Comparison of ENCODE assay signal across 21 cellular contexts in the genomic region with DNA sequence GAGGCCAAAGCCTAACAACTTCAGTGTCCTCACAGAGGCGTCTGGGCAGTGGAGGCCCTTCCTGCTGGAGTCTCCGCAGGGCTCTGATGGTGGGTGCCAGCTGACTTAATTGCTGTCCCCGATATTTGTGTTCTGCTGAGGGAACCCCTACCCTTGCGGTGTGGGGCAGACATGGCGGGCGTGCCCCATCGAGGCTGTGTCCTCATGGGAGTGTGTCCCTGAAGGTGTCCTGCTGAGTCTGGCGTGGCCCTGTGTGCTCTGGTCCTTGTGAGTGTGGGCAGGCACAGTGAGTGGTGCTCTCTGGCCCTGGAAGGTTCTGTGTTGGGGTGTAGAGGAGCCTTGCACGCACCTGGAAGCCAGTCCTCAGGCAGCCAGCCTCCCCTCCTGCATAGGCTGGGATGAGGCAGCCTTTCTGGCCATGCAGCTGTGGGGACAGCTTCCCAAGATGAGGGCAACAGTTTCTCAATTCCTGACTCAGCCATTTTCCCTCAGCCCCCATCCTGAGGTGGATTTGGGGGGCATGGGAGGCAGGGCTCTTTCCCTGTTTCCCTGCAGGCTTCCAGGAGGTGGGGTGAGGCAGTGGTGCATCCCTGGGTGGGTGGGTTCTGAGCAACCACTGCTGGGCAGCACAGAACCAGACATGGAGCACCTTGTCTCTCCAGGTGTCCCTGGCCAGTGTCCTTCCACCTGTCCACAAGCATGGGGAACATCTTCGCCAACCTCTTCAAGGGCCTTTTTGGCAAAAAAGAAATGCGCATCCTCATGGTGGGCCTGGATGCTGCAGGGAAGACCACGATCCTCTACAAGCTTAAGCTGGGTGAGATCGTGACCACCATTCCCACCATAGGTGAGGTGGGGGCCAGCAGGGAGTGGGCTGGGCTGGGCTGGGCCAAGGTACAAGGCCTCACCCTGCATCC. TPM values are rescaled to one million over a fixed set of nuclear protein-coding genes. Genes with fewer than 3 reads are reported as not detected.
DNase-seq lines count a peak whose midpoint lies in the region; ATAC-seq, FAIRE-seq and TF ChIP-seq lines count a peak whose summit lies in the region.
"Had no signal": no experiment of that assay in that cellular context is flagged by ENCODE, and none has a peak within 500 bp of the region (broad histone marks: within the 10 kb centered on the region; RNA-seq: fewer than 3 reads in every experiment).

No MANE protein-coding gene starts in this region.

- peaks cover 22% of the 10 kb centered on the region for H3K4me1 Mint-ChIP-seq in activated naive CD4-positive, alpha-beta T cell treated with anti-CD3 and anti-CD28 coated beads, Interleukin-2, amount 10 ng/mL, durations not matched to agents 7 days and 5 days

- FAIRE-seq in kidney (lab: Jason Lieb, UNC) (no peak), GM12891 (lab: Jason Lieb, UNC) (no peak)
- FAIRE-seq: small intestine, urothelium cell line had no signal

- DNase-seq in activated naive CD4-positive, alpha-beta T cell treated with anti-CD3 and anti-CD28 coated beads, Interleukin-2, amount 10 ng/mL, durations not matched to agents 7 days and 5 days: peak; percentile 15
- DNase-seq in activated naive CD4-positive, alpha-beta T cell treated with anti-CD3 and anti-CD28 coated beads, Interleukin-2, amount 50 U/mL, for 16 hours: no peak
- DNase-seq in HuH-7 (ENCODE audit: low spot score): peak; percentile 15
- DNase-seq in kidney: peak; percentile 64
- DNase-seq in tibial artery: peak; percentile 12 to 57
- DNase-seq in GM12891 (ENCODE audit: insufficient read length, low spot score): no peak
- DNase-seq in GM10266 (ENCODE audit: extremely low spot score): no peak
- DNase-seq: activated CD4-positive, alpha-beta T cell treated with anti-CD3 and anti-CD28 coated beads, Interleukin-2, amount 10 ng/mL, durations not matched to agents 24 days and 14 days; activated gamma-delta T cell; brain microvascular endothelial cell; kidney glomerular epithelial cell; NCI-H1436; NCI-H2227 treated with DMSO at 0.1 percent for 48 hours; occipital lobe; SHP77 treated with DMSO at 0.1 percent for 48 hours; small intestine; stimulated activated naive B cell treated with anti-CD40 and anti-IgM and Interleukin-4, amounts not matched to agents 10 μg/mL and 1 μg/mL and 100 μg/mL, for 72 hours had no signal

- H3K27me3 ChIP-seq in tibial artery: no peaks in the 10 kb centered on the region
- H3K27me3 ChIP-seq: brain microvascular endothelial cell, heart left ventricle had no signal

- peaks cover 68% of the 10 kb centered on the region for H3K36me3 Mint-ChIP-seq in activated naive CD4-positive, alpha-beta T cell treated with anti-CD3 and anti-CD28 coated beads, Interleukin-2, amount 10 ng/mL, durations not matched to agents 7 days and 5 days

- peaks cover 18 to 25% of the 10 kb centered on the region in 2 donors for H3K36me3 ChIP-seq in kidney (ENCODE audit: control insufficient read depth in 1 of 2, insufficient read depth in 2 of 2, low read length in 2 of 2)
- H3K36me3 ChIP-seq in tibial artery: peaks cover 31 to 58% (median 52%) of the 10 kb centered on the region in 3 donors

- TF ChIP-seq CTCF in kidney (IDR thresholded peaks at IDR 0.05; ENCODE audit: borderline replicate concordance, extremely low read depth, insufficient read depth): no peak
- no peak for TF ChIP-seq CTCF in tibial artery (IDR thresholded peaks at IDR 0.05)
- TF ChIP-seq CTCF in GM10266 (IDR thresholded peaks at IDR 0.05; ENCODE audit: control insufficient read depth, insufficient read depth, low read depth, missing control alignments): no peak

- peaks cover 20% of the 10 kb centered on the region for H3K9me3 Mint-ChIP-seq in activated naive CD4-positive, alpha-beta T cell treated with anti-CD3 and anti-CD28 coated beads, Interleukin-2, amount 10 ng/mL, durations not matched to agents 7 days and 5 days

- CTCF ChIA-PET in activated naive CD4-positive, alpha-beta T cell treated with anti-CD3 and anti-CD28 coated beads, Interleukin-2, amount 10 ng/mL, durations not matched to agents 7 days and 5 days (lab: Charles Lee): no interaction called here

- no peak overlapping the region for H3K27ac Mint-ChIP-seq in activated naive CD4-positive, alpha-beta T cell treated with anti-CD3 and anti-CD28 coated beads, Interleukin-2, amount 10 ng/mL, durations not matched to agents 7 days and 5 days
- H3K27ac Mint-ChIP-seq: activated CD4-positive, alpha-beta T cell treated with anti-CD3 and anti-CD28 coated beads, Interleukin-2, amount 10 ng/mL, durations not matched to agents 24 days and 14 days had no signal

- no peak; the same call in 1 of the 2 replicates for TF ChIP-seq POLR2A in GM12891 (IDR thresholded peaks at IDR 0.05; ENCODE audit: low read depth, low read length)

- H3K27me3 Mint-ChIP-seq in activated naive CD4-positive, alpha-beta T cell treated with anti-CD3 and anti-CD28 coated beads, Interleukin-2, amount 10 ng/mL, durations not matched to agents 7 days and 5 days: no peaks in the 10 kb centered on the region
- H3K27me3 Mint-ChIP-seq: activated CD4-positive, alpha-beta T cell treated with anti-CD3 and anti-CD28 coated beads, Interleukin-2, amount 10 ng/mL, durations not matched to agents 24 days and 14 days; stimulated activated naive B cell treated with anti-CD40 and anti-IgM and Interleukin-4, amounts not matched to agents 10 μg/mL and 1 μg/mL and 100 μg/mL, for 72 hours had no signal

- H3K9ac ChIP-seq in kidney (ENCODE audit: low read length in 2 of 2): no peak overlapping the region

- no peak overlapping the region for H3K4me3 Mint-ChIP-seq in activated naive CD4-positive, alpha-beta T cell treated with anti-CD3 and anti-CD28 coated beads, Interleukin-2, amount 10 ng/mL, durations not matched to agents 7 days and 5 days
- H3K4me3 Mint-ChIP-seq: activated CD4-positive, alpha-beta T cell treated with anti-CD3 and anti-CD28 coated beads, Interleukin-2, amount 10 ng/mL, durations not matched to agents 24 days and 14 days; stimulated activated naive B cell treated with anti-CD40 and anti-IgM and Interleukin-4, amounts not matched to agents 10 μg/mL and 1 μg/mL and 100 μg/mL, for 72 hours; T-helper 2 cell treated with Interferon-gamma antibody and Interleukin-4, amounts not matched to agents 5 μg/mL and 100 μg/mL, for 36 hours had no signal

- H3K9me3 ChIP-seq in kidney (ENCODE audit: control insufficient read depth in 1 of 2, low read length in 2 of 2): peaks cover 0 to 8% of the 10 kb centered on the region in 2 donors
- H3K9me3 ChIP-seq in tibial artery: peaks cover 0 to 11% (median 6%) of the 10 kb centered on the region in 3 donors

- no peak for ATAC-seq in GM21515 (IDR thresholded peaks at IDR 0.05; ENCODE audit: unreplicated experiment)
- ATAC-seq: heart left ventricle; stimulated activated naive B cell treated with anti-CD40 and anti-IgM and Interleukin-4, amounts not matched to agents 10 μg/mL and 1 μg/mL and 100 μg/mL, for 72 hours had no signal

- H3K4me1 ChIP-seq in kidney (ENCODE audit: control insufficient read depth in 1 of 2, insufficient read depth in 1 of 2, low read depth in 1 of 2, low read length in 2 of 2): peaks cover 0 to 13% of the 10 kb centered on the region in 2 donors
- H3K4me1 ChIP-seq in tibial artery: peaks cover 0 to 36% (median 20%) of the 10 kb centered on the region in 4 donors

- H3K4me3 ChIP-seq in kidney (ENCODE audit: low read length in 2 of 2) (no peak overlapping the region), tibial artery (no peak overlapping the region)
- H3K4me3 ChIP-seq: heart left ventricle had no signal

- intact Hi-C loops in kidney (cut with DNase I) (no loop called here), tibial artery (cut with DNase I; ENCODE audit: low total_unique reads) (no loop called here)

- no peak overlapping the region for H3K27ac ChIP-seq in kidney (ENCODE audit: low read depth in 2 of 2, low read length in 2 of 2)
- no peak overlapping the region for H3K27ac ChIP-seq in tibial artery
- H3K27ac ChIP-seq: brain microvascular endothelial cell, heart left ventricle had no signal

TF ChIP-seq in GM12891, 5 proteins besides CTCF, POLR2A, EP300 and RAD21:
- TF ChIP-seq POU2F2 (IDR thresholded peaks at IDR 0.05; ENCODE audit: low read depth, low read length): no peak
- no peak for TF ChIP-seq PAX5 (IDR thresholded peaks at IDR 0.05; ENCODE audit: insufficient read depth, low read length, severe bottlenecking)
- TF ChIP-seq TAF1 (IDR thresholded peaks at IDR 0.05; ENCODE audit: low read depth, low read length): no peak
- no peak for TF ChIP-seq SPI1 (IDR thresholded peaks at IDR 0.05; ENCODE audit: low read depth, low read length)
- TF ChIP-seq POLR2AphosphoS5 (IDR thresholded peaks at IDR 0.05; ENCODE audit: low read depth, low read length): no peak; the same call in 1 of the 2 replicates
TF ChIP-seq in GM12891: peak in this region for 0.

RNA-seq across cellular contexts. Expression of gene C1orf35, which starts 6.5 kb away (rescaled TPM):
- 17.4 TPM for total RNA-seq in kidney
- 17.6 TPM for polyA plus RNA-seq in kidney (ENCODE audit: insufficient read depth, low read depth, low replicate concordance)
- polyA plus RNA-seq in GM12891 (2012; ENCODE audit: low read depth, missing spikeins): 12.0 TPM

RNA-seq across cellular contexts. Expression of gene MRPL55, which starts 12.4 kb away (rescaled TPM):
- total RNA-seq in kidney: 37.8 TPM
- 141 TPM for polyA plus RNA-seq in kidney (ENCODE audit: insufficient read depth, low read depth, low replicate concordance)
- 46.6 TPM for polyA plus RNA-seq in GM12891 (2012; ENCODE audit: low read depth, missing spikeins)

RNA-seq across cellular contexts. Expression of gene ARF1, which starts 14.2 kb away (rescaled TPM):
- 383 TPM for total RNA-seq in kidney
- polyA plus RNA-seq in kidney (ENCODE audit: insufficient read depth, low read depth, low replicate concordance): 398 TPM
- polyA plus RNA-seq in GM12891 (2012; ENCODE audit: low read depth, missing spikeins): 202 TPM

RNA-seq across cellular contexts. Expression of gene GUK1, which starts 43.4 kb away (rescaled TPM):
- 221 TPM for total RNA-seq in kidney
- 410 TPM for polyA plus RNA-seq in kidney (ENCODE audit: insufficient read depth, low read depth, low replicate concordance)
- polyA plus RNA-seq in GM12891 (2012; ENCODE audit: low read depth, missing spikeins): 202 TPM

RNA-seq across cellular contexts. Expression of gene GJC2, which starts 53.1 kb away (rescaled TPM):
- 6.0 TPM for total RNA-seq in kidney
- polyA plus RNA-seq in kidney (ENCODE audit: insufficient read depth, low read depth, low replicate concordance): 0.73 TPM
- 0.15 TPM for polyA plus RNA-seq in GM12891 (2012; ENCODE audit: low read depth, missing spikeins)

Comparison
In these comparisons a context has a peak if more than half of its experiments do, and no peak if none do; other contexts are left out.
1. DNase-seq: peak in activated naive CD4-positive, alpha-beta T cell treated with anti-CD3 and anti-CD28 coated beads, Interleukin-2, amount 10 ng/mL, durations not matched to agents 7 days and 5 days (single experiment), HuH-7 (single experiment), kidney (single experiment) and tibial artery (2 of 2); none in activated naive CD4-positive, alpha-beta T cell treated with anti-CD3 and anti-CD28 coated beads, Interleukin-2, amount 50 U/mL, for 16 hours (single experiment), GM12891 (single experiment) and GM10266 (single experiment).